ENCODE assay signal across 1 cellular context in genomic region chr5:106680330-106680729, GRCh38.
TF ChIP-seq lines count a peak whose summit lies in the region.

No MANE protein-coding gene starts in this region.

TF ChIP-seq in GM23338, 12 proteins besides CTCF, POLR2A, EP300 and RAD21 (continued from another document):
- TF ChIP-seq ZNF462 (CRISPR knock-in tag; IDR thresholded peaks at IDR 0.05) (no peak), EZH2phosphoT487 (IDR thresholded peaks at IDR 0.05; ENCODE audit: unreplicated experiment) (no peak), CREB1 (CRISPR knock-in tag; IDR thresholded peaks at IDR 0.05; ENCODE audit: low read depth) (no peak), EZH2 (IDR thresholded peaks at IDR 0.05; ENCODE audit: low read depth, unreplicated experiment) (no peak), ETS1 (IDR thresholded peaks at IDR 0.05) (no peak), STAT1 (IDR thresholded peaks at IDR 0.05; ENCODE audit: unreplicated experiment) (no peak), ZNF331 (CRISPR knock-in tag; IDR thresholded peaks at IDR 0.05; ENCODE audit: low read depth) (no peak), ZNF114 (CRISPR knock-in tag; IDR thresholded peaks at IDR 0.05) (no peak), POLR2AphosphoS5 (IDR thresholded peaks at IDR 0.05; ENCODE audit: low read depth) (no peak)
